ENCODE assay signal across 2 cellular contexts in genomic region chr7:70602135-70602534, GRCh38.
TF ChIP-seq lines count a peak whose summit lies in the region.

No MANE protein-coding gene starts in this region.

TF ChIP-seq in liver, 16 proteins besides CTCF, POLR2A, EP300 and RAD21 (continued from another document):
- TF ChIP-seq ZBTB33 (IDR thresholded peaks at IDR 0.05), result no peak
- TF ChIP-seq MAX (IDR thresholded peaks at IDR 0.05), result peak; percentile 62
- peak; percentile 41 to 79 for TF ChIP-seq JUND (IDR thresholded peaks at IDR 0.05)
- TF ChIP-seq YY1 (IDR thresholded peaks at IDR 0.05), result peak; percentile 43
- TF ChIP-seq EGR1 (IDR thresholded peaks at IDR 0.05; ENCODE audit: low read depth in 2 of 2), result peak in 1 of 2 donors; percentile 47
- no peak for TF ChIP-seq TAF1 (conservative IDR thresholded peaks at IDR 0.05)
- TF ChIP-seq FOXA2 (IDR thresholded peaks at IDR 0.05), result peak; percentile 29
- peak; percentile 78 for TF ChIP-seq SP1 (IDR thresholded peaks at IDR 0.05)
- TF ChIP-seq RXRA (IDR thresholded peaks at IDR 0.05), result peak; percentile 98 to 99
- peak; percentile 24 for TF ChIP-seq ATF3 (IDR thresholded peaks at IDR 0.05)
- peak; percentile 92 to 97 for TF ChIP-seq HNF4A (conservative IDR thresholded peaks at IDR 0.05)
- TF ChIP-seq HNF4G (IDR thresholded peaks at IDR 0.05), result peak; percentile 72
- TF ChIP-seq FOXA1 (IDR thresholded peaks at IDR 0.05), result no peak
TF ChIP-seq in liver: peak in this region for 11.

TF ChIP-seq in HepG2, 621 proteins besides CTCF, POLR2A, EP300 and RAD21 (continued from another document):
- TF ChIP-seq NONO (IDR thresholded peaks at IDR 0.05) (no peak), NONO (CRISPR knock-in tag; conservative IDR thresholded peaks at IDR 0.05) (no peak), HOXA5 (CRISPR knock-in tag; IDR thresholded peaks at IDR 0.05) (no peak), ZNF629 (CRISPR knock-in tag; conservative IDR thresholded peaks at IDR 0.05) (no peak), GTF3A (CRISPR knock-in tag; conservative IDR thresholded peaks at IDR 0.05) (no peak)
